In the genomic region with DNA sequence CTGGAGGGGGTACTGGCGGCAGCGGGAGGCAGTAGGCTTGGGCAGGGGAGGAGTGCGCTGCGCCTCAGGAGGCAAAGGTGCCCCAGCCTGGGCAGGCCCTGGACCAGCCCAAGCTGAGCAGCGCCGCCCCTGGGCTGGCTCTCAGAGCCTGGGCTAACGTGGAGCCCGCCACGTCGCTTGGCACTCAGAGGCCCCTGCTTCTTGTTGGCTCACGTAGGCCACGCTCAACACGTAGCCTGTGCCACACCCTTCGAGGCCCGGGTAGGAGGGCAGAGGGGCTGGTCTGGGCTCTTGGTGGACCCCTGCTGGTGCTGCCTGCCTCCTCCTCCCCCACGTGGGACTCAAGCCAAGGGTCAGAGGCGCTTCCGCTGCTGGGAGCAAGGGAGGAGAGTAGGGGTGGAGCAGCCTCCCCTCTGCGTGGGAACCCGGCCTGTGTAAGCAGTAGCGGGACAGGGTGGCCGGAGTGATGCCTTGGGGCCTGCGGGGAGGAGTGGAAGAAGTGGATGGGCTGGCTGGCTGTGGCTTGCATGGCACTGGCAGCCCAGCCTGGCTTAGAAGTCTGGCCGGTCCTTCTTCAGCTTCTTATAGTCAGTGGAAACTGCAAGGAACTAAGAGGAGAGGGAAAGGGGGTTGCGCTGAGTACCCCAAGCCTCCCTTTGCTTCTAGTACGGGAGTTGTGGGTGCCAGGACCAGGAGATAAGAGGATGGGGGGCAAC, we compare ENCODE assay signal across 1 cellular context.
TF ChIP-seq lines count a peak whose summit lies in the region.

No MANE protein-coding gene starts in this region.

TF ChIP-seq in K562, 482 proteins besides CTCF, POLR2A, EP300 and RAD21 (continued from another document and continues in another):
- TF ChIP-seq SP2 (IDR thresholded peaks at IDR 0.05; ENCODE audit: extremely low read depth, low read depth, low read length, poor library complexity, severe bottlenecking): no peak
- no peak for TF ChIP-seq ZNF384 (IDR thresholded peaks at IDR 0.05; ENCODE audit: low read depth, low read length)
- TF ChIP-seq, protein P1, sequence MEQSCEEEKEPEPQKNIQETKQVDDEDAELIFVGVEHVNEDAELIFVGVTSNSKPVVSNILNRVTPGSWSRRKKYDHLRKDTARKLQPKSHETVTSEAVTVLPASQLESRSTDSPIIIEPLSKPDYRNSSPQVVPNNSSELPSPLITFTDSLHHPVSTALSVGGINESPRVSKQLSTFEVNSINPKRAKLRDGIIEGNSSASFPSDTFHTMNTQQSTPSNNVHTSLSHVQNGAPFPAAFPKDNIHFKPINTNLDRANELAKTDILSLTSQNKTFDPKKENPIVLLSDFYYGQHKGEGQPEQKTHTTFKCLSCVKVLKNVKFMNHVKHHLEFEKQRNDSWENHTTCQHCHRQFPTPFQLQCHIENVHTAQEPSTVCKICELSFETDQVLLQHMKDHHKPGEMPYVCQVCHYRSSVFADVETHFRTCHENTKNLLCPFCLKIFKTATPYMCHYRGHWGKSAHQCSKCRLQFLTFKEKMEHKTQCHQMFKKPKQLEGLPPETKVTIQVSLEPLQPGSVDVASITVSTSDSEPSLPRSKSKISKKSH (CRISPR knock-in tag; IDR thresholded peaks at IDR 0.05): no peak
- TF ChIP-seq PRPF4 (IDR thresholded peaks at IDR 0.05; ENCODE audit: insufficient read depth, low read depth, low read length, poor library complexity, severe bottlenecking): no peak
- TF ChIP-seq, protein P2, sequence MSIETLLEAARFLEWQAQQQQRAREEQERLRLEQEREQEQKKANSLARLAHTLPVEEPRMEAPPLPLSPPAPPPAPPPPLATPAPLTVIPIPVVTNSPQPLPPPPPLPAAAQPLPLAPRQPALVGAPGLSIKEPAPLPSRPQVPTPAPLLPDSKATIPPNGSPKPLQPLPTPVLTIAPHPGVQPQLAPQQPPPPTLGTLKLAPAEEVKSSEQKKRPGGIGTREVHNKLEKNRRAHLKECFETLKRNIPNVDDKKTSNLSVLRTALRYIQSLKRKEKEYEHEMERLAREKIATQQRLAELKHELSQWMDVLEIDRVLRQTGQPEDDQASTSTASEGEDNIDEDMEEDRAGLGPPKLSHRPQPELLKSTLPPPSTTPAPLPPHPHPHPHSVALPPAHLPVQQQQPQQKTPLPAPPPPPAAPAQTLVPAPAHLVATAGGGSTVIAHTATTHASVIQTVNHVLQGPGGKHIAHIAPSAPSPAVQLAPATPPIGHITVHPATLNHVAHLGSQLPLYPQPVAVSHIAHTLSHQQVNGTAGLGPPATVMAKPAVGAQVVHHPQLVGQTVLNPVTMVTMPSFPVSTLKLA (conservative IDR thresholded peaks at IDR 0.05): peak in 1 of 2 experiments; percentile 49; a peak in 1 of 4 replicates
- no peak for TF ChIP-seq HLTF (IDR thresholded peaks at IDR 0.05)
- TF ChIP-seq ETV5 (CRISPR knock-in tag; IDR thresholded peaks at IDR 0.05; ENCODE audit: low read depth): peak; percentile 85
- TF ChIP-seq, protein P3, sequence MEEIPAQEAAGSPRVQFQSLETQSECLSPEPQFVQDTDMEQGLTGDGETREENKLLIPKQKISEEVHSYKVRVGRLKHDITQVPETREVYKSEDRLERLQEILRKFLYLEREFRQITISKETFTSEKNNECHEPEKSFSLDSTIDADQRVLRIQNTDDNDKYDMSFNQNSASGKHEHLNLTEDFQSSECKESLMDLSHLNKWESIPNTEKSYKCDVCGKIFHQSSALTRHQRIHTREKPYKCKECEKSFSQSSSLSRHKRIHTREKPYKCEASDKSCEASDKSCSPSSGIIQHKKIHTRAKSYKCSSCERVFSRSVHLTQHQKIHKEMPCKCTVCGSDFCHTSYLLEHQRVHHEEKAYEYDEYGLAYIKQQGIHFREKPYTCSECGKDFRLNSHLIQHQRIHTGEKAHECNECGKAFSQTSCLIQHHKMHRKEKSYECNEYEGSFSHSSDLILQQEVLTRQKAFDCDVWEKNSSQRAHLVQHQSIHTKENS (CRISPR knock-in tag; IDR thresholded peaks at IDR 0.05): no peak
- no peak for TF ChIP-seq ZNF354B (CRISPR knock-in tag; IDR thresholded peaks at IDR 0.05)
- TF ChIP-seq, protein P4, sequence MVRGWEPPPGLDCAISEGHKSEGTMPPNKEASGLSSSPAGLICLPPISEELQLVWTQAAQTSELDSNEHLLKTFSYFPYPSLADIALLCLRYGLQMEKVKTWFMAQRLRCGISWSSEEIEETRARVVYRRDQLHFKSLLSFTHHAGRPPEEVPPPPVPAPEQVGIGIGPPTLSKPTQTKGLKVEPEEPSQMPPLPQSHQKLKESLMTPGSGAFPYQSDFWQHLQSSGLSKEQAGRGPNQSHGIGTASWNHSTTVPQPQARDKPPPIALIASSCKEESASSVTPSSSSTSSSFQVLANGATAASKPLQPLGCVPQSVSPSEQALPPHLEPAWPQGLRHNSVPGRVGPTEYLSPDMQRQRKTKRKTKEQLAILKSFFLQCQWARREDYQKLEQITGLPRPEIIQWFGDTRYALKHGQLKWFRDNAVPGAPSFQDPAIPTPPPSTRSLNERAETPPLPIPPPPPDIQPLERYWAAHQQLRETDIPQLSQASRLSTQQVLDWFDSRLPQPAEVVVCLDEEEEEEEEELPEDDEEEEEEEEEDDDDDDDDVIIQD (CRISPR knock-in tag; IDR thresholded peaks at IDR 0.05): no peak
- no peak for TF ChIP-seq STAT5A (IDR thresholded peaks at IDR 0.05; ENCODE audit: borderline replicate concordance, low read length)
- TF ChIP-seq, protein P5, sequence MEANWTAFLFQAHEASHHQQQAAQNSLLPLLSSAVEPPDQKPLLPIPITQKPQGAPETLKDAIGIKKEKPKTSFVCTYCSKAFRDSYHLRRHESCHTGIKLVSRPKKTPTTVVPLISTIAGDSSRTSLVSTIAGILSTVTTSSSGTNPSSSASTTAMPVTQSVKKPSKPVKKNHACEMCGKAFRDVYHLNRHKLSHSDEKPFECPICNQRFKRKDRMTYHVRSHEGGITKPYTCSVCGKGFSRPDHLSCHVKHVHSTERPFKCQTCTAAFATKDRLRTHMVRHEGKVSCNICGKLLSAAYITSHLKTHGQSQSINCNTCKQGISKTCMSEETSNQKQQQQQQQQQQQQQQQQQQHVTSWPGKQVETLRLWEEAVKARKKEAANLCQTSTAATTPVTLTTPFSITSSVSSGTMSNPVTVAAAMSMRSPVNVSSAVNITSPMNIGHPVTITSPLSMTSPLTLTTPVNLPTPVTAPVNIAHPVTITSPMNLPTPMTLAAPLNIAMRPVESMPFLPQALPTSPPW (CRISPR knock-in tag; IDR thresholded peaks at IDR 0.05): peak; percentile 44
- no peak for TF ChIP-seq MECOM (CRISPR knock-in tag; IDR thresholded peaks at IDR 0.05)
- TF ChIP-seq YBX1 (IDR thresholded peaks at IDR 0.05): no peak
- TF ChIP-seq, protein P6, sequence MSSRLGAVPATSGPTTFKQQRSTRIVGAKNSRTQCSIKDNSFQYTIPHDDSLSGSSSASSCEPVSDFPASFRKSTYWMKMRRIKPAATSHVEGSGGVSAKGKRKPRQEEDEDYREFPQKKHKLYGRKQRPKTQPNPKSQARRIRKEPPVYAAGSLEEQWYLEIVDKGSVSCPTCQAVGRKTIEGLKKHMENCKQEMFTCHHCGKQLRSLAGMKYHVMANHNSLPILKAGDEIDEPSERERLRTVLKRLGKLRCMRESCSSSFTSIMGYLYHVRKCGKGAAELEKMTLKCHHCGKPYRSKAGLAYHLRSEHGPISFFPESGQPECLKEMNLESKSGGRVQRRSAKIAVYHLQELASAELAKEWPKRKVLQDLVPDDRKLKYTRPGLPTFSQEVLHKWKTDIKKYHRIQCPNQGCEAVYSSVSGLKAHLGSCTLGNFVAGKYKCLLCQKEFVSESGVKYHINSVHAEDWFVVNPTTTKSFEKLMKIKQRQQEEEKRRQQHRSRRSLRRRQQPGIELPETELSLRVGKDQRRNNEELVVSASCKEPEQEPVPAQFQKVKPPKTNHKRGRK (tag; IDR thresholded peaks at IDR 0.05): no peak
- TF ChIP-seq MAFG (tag; conservative IDR thresholded peaks at IDR 0.05): no peak
- no peak for TF ChIP-seq TCFL5 (CRISPR knock-in tag; conservative IDR thresholded peaks at IDR 0.05)
- peak; percentile 80 for TF ChIP-seq POLR2G (IDR thresholded peaks at IDR 0.05; ENCODE audit: low read depth, low read length)
- TF ChIP-seq, protein P7, sequence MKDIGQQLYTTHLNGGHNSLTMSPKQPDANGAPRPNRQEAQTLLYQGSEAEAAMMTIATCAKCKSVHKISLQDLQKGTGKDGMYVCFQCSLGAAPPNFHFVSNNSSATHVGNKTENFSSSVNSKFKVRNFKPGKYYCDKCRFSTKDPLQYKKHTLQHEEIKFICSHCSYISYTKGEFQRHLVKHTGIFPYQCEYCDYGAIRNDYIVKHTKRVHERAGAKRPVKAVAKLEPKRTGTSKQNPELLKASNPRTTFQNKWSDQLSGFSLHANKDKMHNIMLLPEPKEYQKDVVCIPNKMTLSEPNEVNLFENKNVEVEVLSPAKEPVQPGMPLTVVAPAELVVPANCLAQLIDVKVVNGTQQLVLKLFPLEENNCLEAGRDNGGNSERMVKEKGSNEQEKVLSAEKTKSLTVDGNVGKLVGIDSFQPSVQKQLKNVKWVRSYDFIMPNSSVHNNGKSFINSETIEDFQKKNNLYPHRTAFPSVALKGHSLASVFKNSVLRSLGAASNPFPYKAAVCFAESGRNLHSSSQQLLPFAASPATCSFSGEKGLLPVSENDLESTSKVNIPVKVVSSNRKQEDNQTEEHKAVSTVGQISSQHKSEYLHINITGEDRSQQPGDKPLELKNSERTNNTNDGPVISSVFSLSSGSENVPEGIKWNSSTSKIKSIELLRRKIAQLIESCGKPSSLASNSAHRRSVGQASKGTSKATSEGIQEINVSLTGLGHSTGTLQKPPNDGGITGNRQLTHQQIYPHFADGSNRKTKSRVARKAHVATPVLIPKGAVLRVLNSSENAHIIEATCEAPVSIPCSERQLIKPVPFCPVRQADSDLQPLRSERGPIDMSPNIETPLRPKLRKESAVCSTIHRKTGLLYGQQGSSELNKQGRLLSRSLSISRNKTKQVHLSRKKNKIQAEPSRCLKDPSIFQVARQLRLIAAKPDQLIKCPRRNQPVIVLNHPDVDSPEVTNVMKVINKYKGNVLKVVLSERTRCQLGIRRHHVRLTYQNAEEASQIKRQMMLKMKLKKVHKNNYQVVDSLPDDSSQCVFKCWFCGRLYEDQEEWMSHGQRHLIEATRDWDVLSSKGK (CRISPR knock-in tag; IDR thresholded peaks at IDR 0.05): no peak
- TF ChIP-seq, protein P8, sequence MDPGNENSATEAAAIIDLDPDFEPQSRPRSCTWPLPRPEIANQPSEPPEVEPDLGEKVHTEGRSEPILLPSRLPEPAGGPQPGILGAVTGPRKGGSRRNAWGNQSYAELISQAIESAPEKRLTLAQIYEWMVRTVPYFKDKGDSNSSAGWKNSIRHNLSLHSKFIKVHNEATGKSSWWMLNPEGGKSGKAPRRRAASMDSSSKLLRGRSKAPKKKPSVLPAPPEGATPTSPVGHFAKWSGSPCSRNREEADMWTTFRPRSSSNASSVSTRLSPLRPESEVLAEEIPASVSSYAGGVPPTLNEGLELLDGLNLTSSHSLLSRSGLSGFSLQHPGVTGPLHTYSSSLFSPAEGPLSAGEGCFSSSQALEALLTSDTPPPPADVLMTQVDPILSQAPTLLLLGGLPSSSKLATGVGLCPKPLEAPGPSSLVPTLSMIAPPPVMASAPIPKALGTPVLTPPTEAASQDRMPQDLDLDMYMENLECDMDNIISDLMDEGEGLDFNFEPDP (CRISPR knock-in tag; IDR thresholded peaks at IDR 0.05): 0 out of 2 replicates have a peak, but pooled peaks have one; percentile 16
- no peak for TF ChIP-seq TARDBP (IDR thresholded peaks at IDR 0.05)
- TF ChIP-seq CBFB (CRISPR knock-in tag; IDR thresholded peaks at IDR 0.05): no peak
- TF ChIP-seq GTF2F1 (IDR thresholded peaks at IDR 0.05; ENCODE audit: low read depth, low read length): no peak
- TF ChIP-seq ZNF780A (CRISPR knock-in tag; IDR thresholded peaks at IDR 0.05): no peak
- no peak for TF ChIP-seq KLF10 (CRISPR knock-in tag; IDR thresholded peaks at IDR 0.05)
- TF ChIP-seq, protein P9, sequence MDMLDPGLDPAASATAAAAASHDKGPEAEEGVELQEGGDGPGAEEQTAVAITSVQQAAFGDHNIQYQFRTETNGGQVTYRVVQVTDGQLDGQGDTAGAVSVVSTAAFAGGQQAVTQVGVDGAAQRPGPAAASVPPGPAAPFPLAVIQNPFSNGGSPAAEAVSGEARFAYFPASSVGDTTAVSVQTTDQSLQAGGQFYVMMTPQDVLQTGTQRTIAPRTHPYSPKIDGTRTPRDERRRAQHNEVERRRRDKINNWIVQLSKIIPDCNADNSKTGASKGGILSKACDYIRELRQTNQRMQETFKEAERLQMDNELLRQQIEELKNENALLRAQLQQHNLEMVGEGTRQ (CRISPR knock-in tag; IDR thresholded peaks at IDR 0.05): no peak; the same call in 1 of the 2 replicates
- TF ChIP-seq, protein P10, sequence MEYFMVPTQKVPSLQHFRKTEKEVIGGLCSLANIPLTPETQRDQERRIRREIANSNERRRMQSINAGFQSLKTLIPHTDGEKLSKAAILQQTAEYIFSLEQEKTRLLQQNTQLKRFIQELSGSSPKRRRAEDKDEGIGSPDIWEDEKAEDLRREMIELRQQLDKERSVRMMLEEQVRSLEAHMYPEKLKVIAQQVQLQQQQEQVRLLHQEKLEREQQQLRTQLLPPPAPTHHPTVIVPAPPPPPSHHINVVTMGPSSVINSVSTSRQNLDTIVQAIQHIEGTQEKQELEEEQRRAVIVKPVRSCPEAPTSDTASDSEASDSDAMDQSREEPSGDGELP (CRISPR knock-in tag; IDR thresholded peaks at IDR 0.05; ENCODE audit: borderline replicate concordance): peak; percentile 58; the same call in 1 of the 2 replicates
- peak; percentile 85; the same call in 1 of the 2 replicates for TF ChIP-seq ERF (CRISPR knock-in tag; IDR thresholded peaks at IDR 0.05)
- TF ChIP-seq SOX6 (IDR thresholded peaks at IDR 0.05): no peak
- TF ChIP-seq NFIC (IDR thresholded peaks at IDR 0.05): peak; percentile 95
- no peak for TF ChIP-seq ZC3H11A (IDR thresholded peaks at IDR 0.05; ENCODE audit: low read depth, low read length)
- no peak for TF ChIP-seq GTF2A2 (tag; IDR thresholded peaks at IDR 0.05)
- no peak for TF ChIP-seq RBM34 (IDR thresholded peaks at IDR 0.05; ENCODE audit: borderline replicate concordance, insufficient read depth, low read length)
- TF ChIP-seq ZNF224 (CRISPR knock-in tag; IDR thresholded peaks at IDR 0.05): no peak
- no peak for TF ChIP-seq RNF2 (IDR thresholded peaks at IDR 0.05)
- TF ChIP-seq, protein P11, sequence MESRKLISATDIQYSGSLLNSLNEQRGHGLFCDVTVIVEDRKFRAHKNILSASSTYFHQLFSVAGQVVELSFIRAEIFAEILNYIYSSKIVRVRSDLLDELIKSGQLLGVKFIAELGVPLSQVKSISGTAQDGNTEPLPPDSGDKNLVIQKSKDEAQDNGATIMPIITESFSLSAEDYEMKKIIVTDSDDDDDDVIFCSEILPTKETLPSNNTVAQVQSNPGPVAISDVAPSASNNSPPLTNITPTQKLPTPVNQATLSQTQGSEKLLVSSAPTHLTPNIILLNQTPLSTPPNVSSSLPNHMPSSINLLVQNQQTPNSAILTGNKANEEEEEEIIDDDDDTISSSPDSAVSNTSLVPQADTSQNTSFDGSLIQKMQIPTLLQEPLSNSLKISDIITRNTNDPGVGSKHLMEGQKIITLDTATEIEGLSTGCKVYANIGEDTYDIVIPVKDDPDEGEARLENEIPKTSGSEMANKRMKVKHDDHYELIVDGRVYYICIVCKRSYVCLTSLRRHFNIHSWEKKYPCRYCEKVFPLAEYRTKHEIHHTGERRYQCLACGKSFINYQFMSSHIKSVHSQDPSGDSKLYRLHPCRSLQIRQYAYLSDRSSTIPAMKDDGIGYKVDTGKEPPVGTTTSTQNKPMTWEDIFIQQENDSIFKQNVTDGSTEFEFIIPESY (CRISPR knock-in tag; IDR thresholded peaks at IDR 0.05): peak; percentile 47; the same call in 1 of the 2 replicates
- no peak for TF ChIP-seq SAFB (IDR thresholded peaks at IDR 0.05; ENCODE audit: borderline replicate concordance, low read depth, low read length)
- TF ChIP-seq DDX20 (tag; IDR thresholded peaks at IDR 0.05; ENCODE audit: low read depth): no peak
